In the genomic region with DNA sequence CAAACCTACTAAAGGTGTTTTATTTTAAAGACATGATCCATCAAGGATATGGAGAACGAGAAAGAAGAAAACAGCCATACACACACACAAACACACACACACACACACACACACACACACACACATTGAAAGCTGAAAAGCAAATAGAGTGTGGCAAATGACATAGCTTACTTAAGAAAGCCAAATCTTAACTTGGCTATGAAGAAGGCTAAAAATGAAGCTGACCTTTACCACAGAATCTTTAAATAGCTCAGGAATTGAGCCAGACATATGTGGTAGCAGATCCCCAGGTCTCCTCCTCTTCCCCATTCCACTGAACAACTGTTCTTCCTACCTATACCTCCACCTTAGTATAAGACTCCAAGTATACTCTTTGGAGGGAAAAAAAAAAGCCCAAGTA, we compare ENCODE assay signal across 17 cellular contexts.
DNase-seq lines count a peak whose midpoint lies in the region; ATAC-seq and TF ChIP-seq lines count a peak whose summit lies in the region.
"Had no signal": no experiment of that assay in that cellular context is flagged by ENCODE, and none has a peak within 500 bp of the region (broad histone marks: within the 10 kb centered on the region; RNA-seq: fewer than 3 reads in every experiment).

No MANE protein-coding gene starts in this region.

- H3K27ac ChIP-seq in adrenal gland, result no peak overlapping the region
- H3K27ac ChIP-seq: hepatocyte, testis had no signal

- H3K9me3 Mint-ChIP-seq in HFFc6, result no peaks in the 10 kb centered on the region
- H3K9me3 Mint-ChIP-seq: central memory CD8-positive, alpha-beta T cell; nephron had no signal

- peak; percentile 41 for ATAC-seq in left colon
- no peak for ATAC-seq in GM21528 (IDR thresholded peaks at IDR 0.05; ENCODE audit: low FRiP score, unreplicated experiment)

- H3K36me3 ChIP-seq in adrenal gland (replicated peaks in 1 of 2), result no peaks in the 10 kb centered on the region

- H3K4me3 Mint-ChIP-seq in HFFc6, result peak overlapping the region; percentile 62
- H3K4me3 Mint-ChIP-seq: central memory CD8-positive, alpha-beta T cell; nephron had no signal

- H3K4me3 ChIP-seq in choroid plexus epithelial cell (ENCODE audit: low read depth, low read length) (no peak overlapping the region), adrenal gland (no peak overlapping the region)
- H3K4me3 ChIP-seq: hepatocyte, testis had no signal

- TF ChIP-seq POLR2A in adrenal gland (IDR thresholded peaks at IDR 0.05), result no peak

- 55 to 86% (median 75%) methylated on average over 1 of the region's 1 CpG for WGBS in adrenal gland, 4 donors

- DNase-seq in AG08396 (ENCODE audit: low spot score) (peak; percentile 6), HFFc6 (peak; percentile 11), choroid plexus epithelial cell (ENCODE audit: low read depth) (peak; percentile 62), left colon (no peak), NCI-H510A (lab: John Stamatoyannopoulos, UW) (no peak), posterior cingulate gyrus (no peak), adrenal gland (no peak)
- DNase-seq: activated CD4-positive, CD25-positive, alpha-beta regulatory T cell; activated naive CD4-positive, alpha-beta T cell treated with anti-CD3 and anti-CD28 coated beads, Interleukin-2, amount 50 U/mL, for 16 hours; left cardiac atrium; stimulated activated CD4-positive, alpha-beta T cell treated with anti-CD3 and anti-CD28 coated beads, Interleukin-2, amount 100 ng/mL, for 48 hours; stimulated activated CD8-positive, alpha-beta memory T cell treated with anti-CD3 and anti-CD28 coated beads, Interleukin-4, amount 100 ng/mL, for 48 hours; testis had no signal

- no peaks in the 10 kb centered on the region for H3K9me3 ChIP-seq in adrenal gland (replicated peaks in 1 of 3)
- H3K9me3 ChIP-seq: testis had no signal

- H3K27me3 ChIP-seq in adrenal gland, result no peaks in the 10 kb centered on the region
- H3K27me3 ChIP-seq: hepatocyte, testis had no signal

- TF ChIP-seq CTCF in HFFc6 (IDR thresholded peaks at IDR 0.05) (no peak), choroid plexus epithelial cell (conservative IDR thresholded peaks at IDR 0.05; ENCODE audit: low read depth, low read length) (no peak), adrenal gland (IDR thresholded peaks at IDR 0.05) (no peak)

- no peaks in the 10 kb centered on the region for H3K4me1 ChIP-seq in adrenal gland (replicated peaks in 1 of 2)
- H3K4me1 ChIP-seq: testis had no signal

- H3K36me3 Mint-ChIP-seq in HFFc6 (ENCODE audit: low read depth), result no peaks in the 10 kb centered on the region

- peak overlapping the region; percentile 93 for H3K27ac Mint-ChIP-seq in HFFc6
- H3K27ac Mint-ChIP-seq: nephron had no signal

- no peaks in the 10 kb centered on the region for H3K27me3 Mint-ChIP-seq in HFFc6 (ENCODE audit: insufficient read depth)
- H3K27me3 Mint-ChIP-seq: central memory CD8-positive, alpha-beta T cell had no signal

- H3K4me1 Mint-ChIP-seq in HFFc6 (ENCODE audit: low read depth), result peaks cover 30% of the 10 kb centered on the region
- H3K4me1 Mint-ChIP-seq: central memory CD8-positive, alpha-beta T cell had no signal

- intact Hi-C loops in left colon (cut with DNase I, micrococcal nuclease) (loop anchor here in 1 of 2 donors (2.0 kb wide), 1 partner anchor 190 kb away; no protein-coding TSS in a partner anchor), posterior cingulate gyrus (cut with DNase I) (loop anchor here (2.0 to 10.0 kb wide), 3 partner anchors 34 to 444 kb away; no protein-coding TSS in a partner anchor), adrenal gland (cut with DNase I) (loop anchor here (5.0 to 10.0 kb wide), 2 partner anchors 191 to 654 kb away; no protein-coding TSS in a partner anchor)

Comparison
In these comparisons a context has a peak if more than half of its experiments do, and no peak if none do; other contexts are left out.
1. DNase-seq: peak in AG08396 (single experiment), HFFc6 (single experiment) and choroid plexus epithelial cell (single experiment); none in left colon (0 of 2), NCI-H510A (single experiment), posterior cingulate gyrus (0 of 10) and adrenal gland (0 of 7).